ENCODE assay signal across 10 cellular contexts in genomic region chr16:81823111-81823510, GRCh38. TPM values are rescaled to one million over a fixed set of nuclear protein-coding genes. Genes with fewer than 3 reads are reported as not detected.
DNase-seq lines count a peak whose midpoint lies in the region; ATAC-seq, FAIRE-seq and TF ChIP-seq lines count a peak whose summit lies in the region.
"Had no signal": no experiment of that assay in that cellular context is flagged by ENCODE, and none has a peak within 500 bp of the region (broad histone marks: within the 10 kb centered on the region; RNA-seq: fewer than 3 reads in every experiment).

No MANE protein-coding gene starts in this region.

- peaks cover 85% of the 10 kb centered on the region for H3K79me2 ChIP-seq in OCI-LY7 (ENCODE audit: insufficient read depth, low read depth, low read length)

- POLR2A ChIA-PET in OCI-LY7 (lab: Charles Lee), result interaction anchor here (0.6 to 2.9 kb wide), 21 partner anchors 8 to 343 kb away, joined by 3 to 20 read pairs (median 4); no protein-coding TSS in a partner anchor
- POLR2A ChIA-PET in activated CD4-positive, alpha-beta T cell treated with anti-CD3 and anti-CD28 coated beads for 36 hours (lab: Charles Lee), result no interaction called here

- peak overlapping the region; percentile 89 for H3K4me2 ChIP-seq in OCI-LY7 (ENCODE audit: low read length)

- no peaks in the 10 kb centered on the region for H3K9me2 ChIP-seq in OCI-LY7 (ENCODE audit: insufficient read depth, low read length)

- no TSS peak for BruUV-seq in OCI-LY7 (replicated peaks; lab: Mats Ljungman, UMichigan)

- peaks cover 94% of the 10 kb centered on the region for H3K4me1 ChIP-seq in OCI-LY7 (ENCODE audit: insufficient read depth, low read length, poor library complexity, severe bottlenecking)

- peak overlapping the region; percentile 97 for H3K27ac ChIP-seq in OCI-LY7 (ENCODE audit: low read depth, low read length, poor library complexity, severe bottlenecking)

- TF ChIP-seq CTCF in OCI-LY7 (conservative IDR thresholded peaks at IDR 0.05; ENCODE audit: low read length), result 0 out of 2 replicates have a peak, but pooled peaks have one; percentile 18

- peak; percentile 42 for ATAC-seq in HG02642 (IDR thresholded peaks at IDR 0.05; ENCODE audit: poor library complexity, unreplicated experiment)
- ATAC-seq in activated CD4-positive, alpha-beta T cell treated with anti-CD3 and anti-CD28 coated beads for 36 hours, result no peak

- no peaks in the 10 kb centered on the region for H3K36me3 Mint-ChIP-seq in activated CD4-positive, alpha-beta T cell treated with anti-CD3 and anti-CD28 coated beads for 36 hours (ENCODE audit: low read depth)

- H2AFZ ChIP-seq in OCI-LY7 (ENCODE audit: low read length), result no peak overlapping the region

- intact Hi-C loops in OCI-LY7 (cut with micrococcal nuclease; ENCODE audit: unreplicated experiment), result loop anchor here (5.0 kb wide), 1 partner anchor 49 kb away; no protein-coding TSS in a partner anchor
- intact Hi-C loops in activated CD4-positive, alpha-beta T cell treated with anti-CD3 and anti-CD28 coated beads for 36 hours (cut with DNase I, micrococcal nuclease), result no loop called here

- H4K20me1 ChIP-seq in OCI-LY7 (ENCODE audit: insufficient read depth, low read length), result no peaks in the 10 kb centered on the region

- H3K4me1 Mint-ChIP-seq in activated CD4-positive, alpha-beta T cell treated with anti-CD3 and anti-CD28 coated beads for 36 hours, result peaks cover 1% of the 10 kb centered on the region

- no peak overlapping the region for H3K4me3 Mint-ChIP-seq in activated CD4-positive, alpha-beta T cell treated with anti-CD3 and anti-CD28 coated beads for 36 hours

- no peak overlapping the region for H3K27ac Mint-ChIP-seq in activated CD4-positive, alpha-beta T cell treated with anti-CD3 and anti-CD28 coated beads for 36 hours

- no peaks in the 10 kb centered on the region for H3K9me3 Mint-ChIP-seq in activated CD4-positive, alpha-beta T cell treated with anti-CD3 and anti-CD28 coated beads for 36 hours (ENCODE audit: low read depth)

- CTCF ChIA-PET in OCI-LY7 (lab: Charles Lee; ENCODE audit: unreplicated experiment), result interaction anchor here (0.6 kb wide), 1 partner anchor 364 kb away, joined by 3 read pairs; no protein-coding TSS in a partner anchor
- CTCF ChIA-PET in activated CD4-positive, alpha-beta T cell treated with anti-CD3 and anti-CD28 coated beads for 36 hours (lab: Charles Lee), result no interaction called here

- H3K9me3 ChIP-seq in OCI-LY7 (ENCODE audit: low read length), result no peaks in the 10 kb centered on the region

- no peak for DNase-seq in GM18507 (ENCODE audit: extremely low spot score, insufficient read length, low read depth)
- peak; percentile 91 for DNase-seq in OCI-LY7 (ENCODE audit: low spot score)
- DNase-seq in medulla oblongata (ENCODE audit: extremely low spot score), result peak; percentile 49
- no peak for DNase-seq in NCI-H446 treated with DMSO at 0.1 percent for 48 hours (lab: John Stamatoyannopoulos, UW)
- DNase-seq in NCI-H1105 treated with DMSO at 0.1 percent for 48 hours (lab: John Stamatoyannopoulos, UW), result no peak
- DNase-seq in D341Med (ENCODE audit: low spot score), result no peak
- no peak for DNase-seq in activated CD4-positive, alpha-beta T cell treated with anti-CD3 and anti-CD28 coated beads for 36 hours
- DNase-seq: IMR-90 had no signal

- no peaks in the 10 kb centered on the region for H3K27me3 Mint-ChIP-seq in activated CD4-positive, alpha-beta T cell treated with anti-CD3 and anti-CD28 coated beads for 36 hours

- H3K36me3 ChIP-seq in OCI-LY7 (ENCODE audit: insufficient read depth, low read length), result peaks cover 59% of the 10 kb centered on the region

- H3K4me3 ChIP-seq in OCI-LY7 (ENCODE audit: low read depth, low read length, poor library complexity, severe bottlenecking), result peak overlapping the region; percentile 64

- FAIRE-seq in GM18507 (lab: Jason Lieb, UNC), result peak; percentile 91
- FAIRE-seq: bronchial epithelial cell had no signal

RNA-seq across cellular contexts. Expression of gene PLCG2, which starts 44.0 kb away (rescaled TPM):
- total RNA-seq in OCI-LY7 (2014; rRNA removed; shearing (Covaris generic)), result 196 and 198 TPM in 2 replicates
- 464 and 485 TPM in 2 replicates for total RNA-seq in OCI-LY7 (2022)
- 1 to 10 TPM; 7.0 to 7.6 TPM for total RNA-seq in activated CD4-positive, alpha-beta T cell treated with anti-CD3 and anti-CD28 coated beads for 36 hours

Comparison
In these comparisons a context has a peak if more than half of its experiments do, and no peak if none do; other contexts are left out.
1. DNase-seq: peak in OCI-LY7 (single experiment) and medulla oblongata (single experiment); none in GM18507 (single experiment), NCI-H446 treated with DMSO at 0.1 percent for 48 hours (single experiment), NCI-H1105 treated with DMSO at 0.1 percent for 48 hours (single experiment), D341Med (single experiment) and activated CD4-positive, alpha-beta T cell treated with anti-CD3 and anti-CD28 coated beads for 36 hours (single experiment).
2. RNA of gene PLCG2, which starts 44.0 kb away (total RNA-seq): 196 to 485 TPM in OCI-LY7; 7.0 to 7.6 TPM in activated CD4-positive, alpha-beta T cell treated with anti-CD3 and anti-CD28 coated beads for 36 hours; every median in the first group is over 10 times any median in the second.